Comparison of ENCODE assay signal across 1 cellular context in genomic region chr1:28248273-28249012, GRCh38.
TF ChIP-seq lines count a peak whose summit lies in the region.

No MANE protein-coding gene starts in this region.

TF ChIP-seq in K562, 482 proteins besides CTCF, POLR2A, EP300 and RAD21 (continued from another document and continues in another):
- TF ChIP-seq VEZF1 (CRISPR knock-in tag; IDR thresholded peaks at IDR 0.05) (no peak; the same call in 1 of the 2 replicates), NKRF (IDR thresholded peaks at IDR 0.05; ENCODE audit: borderline replicate concordance) (no peak), ARID4B (CRISPR knock-in tag; IDR thresholded peaks at IDR 0.05) (0 out of 2 replicates have a peak, but pooled peaks have one; percentile 20), CEBPG (CRISPR knock-in tag; IDR thresholded peaks at IDR 0.05) (no peak), CEBPG (tag; conservative IDR thresholded peaks at IDR 0.05 in 1 of 2, IDR thresholded peaks at IDR 0.05 in 1 of 2) (no peak), TSHZ1 (CRISPR knock-in tag; IDR thresholded peaks at IDR 0.05) (no peak), POLR2G (IDR thresholded peaks at IDR 0.05; ENCODE audit: low read depth, low read length) (no peak), FOS (IDR thresholded peaks at IDR 0.05; ENCODE audit: extremely low read depth, insufficient read length) (no peak), ZNF57 (CRISPR knock-in tag; IDR thresholded peaks at IDR 0.05) (no peak), ZNF449 (CRISPR knock-in tag; IDR thresholded peaks at IDR 0.05) (no peak), GTF3C2 (IDR thresholded peaks at IDR 0.05; ENCODE audit: borderline replicate concordance, extremely low read depth, insufficient read length) (no peak), HDAC2 (IDR thresholded peaks at IDR 0.05) (no peak), SNIP1 (IDR thresholded peaks at IDR 0.05; ENCODE audit: low read depth) (no peak), ZNF586 (CRISPR knock-in tag; conservative IDR thresholded peaks at IDR 0.05) (no peak), ZBTB17 (CRISPR knock-in tag; IDR thresholded peaks at IDR 0.05) (no peak), SNAPC5 (CRISPR knock-in tag; IDR thresholded peaks at IDR 0.05) (no peak), RB1 (IDR thresholded peaks at IDR 0.05; ENCODE audit: low read depth) (peak; percentile 61; the same call in 1 of the 2 replicates), TBL1XR1 (IDR thresholded peaks at IDR 0.05; ENCODE audit: low read length in 2 of 2) (peak in 1 of 2 experiments; percentile 67; a peak in 2 of 4 replicates), NR1H2 (CRISPR knock-in tag; IDR thresholded peaks at IDR 0.05) (peak; percentile 76; the same call in 1 of the 2 replicates), ETS2 (tag; IDR thresholded peaks at IDR 0.05; ENCODE audit: borderline replicate concordance, poor library complexity, severe bottlenecking) (no peak), ZNF324 (CRISPR knock-in tag; IDR thresholded peaks at IDR 0.05) (0 out of 2 replicates have a peak, but pooled peaks have one; percentile 13), PBX2 (CRISPR knock-in tag; IDR thresholded peaks at IDR 0.05; ENCODE audit: low read depth) (no peak), PBX2 (tag; conservative IDR thresholded peaks at IDR 0.05; ENCODE audit: low read depth) (no peak), ZNF592 (IDR thresholded peaks at IDR 0.05) (peak; percentile 41; the same call in 1 of the 2 replicates), MITF (IDR thresholded peaks at IDR 0.05) (no peak)
